In the genomic region with DNA sequence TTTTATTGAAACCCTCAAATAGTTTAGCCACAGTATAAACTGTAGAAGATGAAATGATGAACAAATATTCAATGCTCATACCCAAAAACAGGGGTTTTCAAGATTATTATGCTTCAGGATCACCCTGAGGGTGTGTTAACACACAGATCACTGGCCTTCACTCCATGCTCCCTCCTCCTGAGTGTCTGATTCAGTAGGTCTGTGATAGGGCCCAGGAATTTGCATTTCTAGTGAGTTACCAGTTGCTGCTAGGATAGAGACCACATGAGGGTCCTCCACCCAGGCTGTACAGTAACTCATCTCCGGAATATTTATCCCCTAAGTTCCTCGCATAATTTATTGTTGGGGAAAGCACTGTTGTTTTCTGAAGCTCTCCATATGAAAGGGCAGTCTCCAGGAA, we compare ENCODE assay signal across 1 cellular context.
TF ChIP-seq lines count a peak whose summit lies in the region.

No MANE protein-coding gene starts in this region.

TF ChIP-seq in GM23338, 12 proteins besides CTCF, POLR2A, EP300 and RAD21 (continued from another document):
- TF ChIP-seq, protein P1, sequence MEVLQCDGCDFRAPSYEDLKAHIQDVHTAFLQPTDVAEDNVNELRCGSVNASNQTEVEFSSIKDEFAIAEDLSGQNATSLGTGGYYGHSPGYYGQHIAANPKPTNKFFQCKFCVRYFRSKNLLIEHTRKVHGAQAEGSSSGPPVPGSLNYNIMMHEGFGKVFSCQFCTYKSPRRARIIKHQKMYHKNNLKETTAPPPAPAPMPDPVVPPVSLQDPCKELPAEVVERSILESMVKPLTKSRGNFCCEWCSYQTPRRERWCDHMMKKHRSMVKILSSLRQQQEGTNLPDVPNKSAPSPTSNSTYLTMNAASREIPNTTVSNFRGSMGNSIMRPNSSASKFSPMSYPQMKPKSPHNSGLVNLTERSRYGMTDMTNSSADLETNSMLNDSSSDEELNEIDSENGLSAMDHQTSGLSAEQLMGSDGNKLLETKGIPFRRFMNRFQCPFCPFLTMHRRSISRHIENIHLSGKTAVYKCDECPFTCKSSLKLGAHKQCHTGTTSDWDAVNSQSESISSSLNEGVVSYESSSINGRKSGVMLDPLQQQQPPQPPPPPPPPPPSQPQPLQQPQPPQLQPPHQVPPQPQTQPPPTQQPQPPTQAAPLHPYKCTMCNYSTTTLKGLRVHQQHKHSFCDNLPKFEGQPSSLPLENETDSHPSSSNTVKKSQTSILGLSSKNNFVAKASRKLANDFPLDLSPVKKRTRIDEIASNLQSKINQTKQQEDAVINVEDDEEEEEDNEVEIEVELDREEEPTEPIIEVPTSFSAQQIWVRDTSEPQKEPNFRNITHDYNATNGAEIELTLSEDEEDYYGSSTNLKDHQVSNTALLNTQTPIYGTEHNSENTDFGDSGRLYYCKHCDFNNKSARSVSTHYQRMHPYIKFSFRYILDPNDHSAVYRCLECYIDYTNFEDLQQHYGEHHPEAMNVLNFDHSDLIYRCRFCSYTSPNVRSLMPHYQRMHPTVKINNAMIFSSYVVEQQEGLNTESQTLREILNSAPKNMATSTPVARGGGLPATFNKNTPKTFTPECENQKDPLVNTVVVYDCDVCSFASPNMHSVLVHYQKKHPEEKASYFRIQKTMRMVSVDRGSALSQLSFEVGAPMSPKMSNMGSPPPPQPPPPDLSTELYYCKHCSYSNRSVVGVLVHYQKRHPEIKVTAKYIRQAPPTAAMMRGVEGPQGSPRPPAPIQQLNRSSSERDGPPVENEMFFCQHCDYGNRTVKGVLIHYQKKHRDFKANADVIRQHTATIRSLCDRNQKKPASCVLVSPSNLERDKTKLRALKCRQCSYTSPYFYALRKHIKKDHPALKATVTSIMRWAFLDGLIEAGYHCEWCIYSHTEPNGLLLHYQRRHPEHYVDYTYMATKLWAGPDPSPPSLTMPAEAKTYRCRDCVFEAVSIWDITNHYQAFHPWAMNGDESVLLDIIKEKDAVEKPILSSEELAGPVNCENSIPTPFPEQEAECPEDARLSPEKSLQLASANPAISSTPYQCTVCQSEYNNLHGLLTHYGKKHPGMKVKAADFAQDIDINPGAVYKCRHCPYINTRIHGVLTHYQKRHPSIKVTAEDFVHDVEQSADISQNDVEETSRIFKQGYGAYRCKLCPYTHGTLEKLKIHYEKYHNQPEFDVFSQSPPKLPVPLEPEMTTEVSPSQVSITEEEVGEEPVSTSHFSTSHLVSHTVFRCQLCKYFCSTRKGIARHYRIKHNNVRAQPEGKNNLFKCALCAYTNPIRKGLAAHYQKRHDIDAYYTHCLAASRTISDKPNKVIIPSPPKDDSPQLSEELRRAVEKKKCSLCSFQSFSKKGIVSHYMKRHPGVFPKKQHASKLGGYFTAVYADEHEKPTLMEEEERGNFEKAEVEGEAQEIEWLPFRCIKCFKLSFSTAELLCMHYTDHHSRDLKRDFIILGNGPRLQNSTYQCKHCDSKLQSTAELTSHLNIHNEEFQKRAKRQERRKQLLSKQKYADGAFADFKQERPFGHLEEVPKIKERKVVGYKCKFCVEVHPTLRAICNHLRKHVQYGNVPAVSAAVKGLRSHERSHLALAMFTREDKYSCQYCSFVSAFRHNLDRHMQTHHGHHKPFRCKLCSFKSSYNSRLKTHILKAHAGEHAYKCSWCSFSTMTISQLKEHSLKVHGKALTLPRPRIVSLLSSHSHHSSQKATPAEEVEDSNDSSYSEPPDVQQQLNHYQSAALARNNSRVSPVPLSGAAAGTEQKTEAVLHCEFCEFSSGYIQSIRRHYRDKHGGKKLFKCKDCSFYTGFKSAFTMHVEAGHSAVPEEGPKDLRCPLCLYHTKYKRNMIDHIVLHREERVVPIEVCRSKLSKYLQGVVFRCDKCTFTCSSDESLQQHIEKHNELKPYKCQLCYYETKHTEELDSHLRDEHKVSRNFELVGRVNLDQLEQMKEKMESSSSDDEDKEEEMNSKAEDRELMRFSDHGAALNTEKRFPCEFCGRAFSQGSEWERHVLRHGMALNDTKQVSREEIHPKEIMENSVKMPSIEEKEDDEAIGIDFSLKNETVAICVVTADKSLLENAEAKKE (CRISPR knock-in tag; IDR thresholded peaks at IDR 0.05), result no peak
- TF ChIP-seq ZNF114 (CRISPR knock-in tag; IDR thresholded peaks at IDR 0.05) (no peak), JUNB (IDR thresholded peaks at IDR 0.05; ENCODE audit: unreplicated experiment) (no peak), EZH2phosphoT487 (IDR thresholded peaks at IDR 0.05; ENCODE audit: unreplicated experiment) (no peak), CREB1 (CRISPR knock-in tag; IDR thresholded peaks at IDR 0.05; ENCODE audit: low read depth) (no peak), STAT1 (IDR thresholded peaks at IDR 0.05; ENCODE audit: unreplicated experiment) (no peak)
